In genomic region chr12:30823764-30824163, GRCh38 we compare ENCODE assay signal across 18 cellular contexts.
DNase-seq lines count a peak whose midpoint lies in the region; ATAC-seq and TF ChIP-seq lines count a peak whose summit lies in the region.
"Had no signal": no experiment of that assay in that cellular context is flagged by ENCODE, and none has a peak within 500 bp of the region (broad histone marks: within the 10 kb centered on the region; RNA-seq: fewer than 3 reads in every experiment).

No MANE protein-coding gene starts in this region.

- TF ChIP-seq EP300 in SK-N-SH (IDR thresholded peaks at IDR 0.05; ENCODE audit: borderline replicate concordance in 1 of 2, low read depth in 1 of 2, low read length in 1 of 2), result no peak

- H3K14ac ChIP-seq in H9 (ENCODE audit: insufficient read depth, low read length), result no peak overlapping the region

- H2BK120ac ChIP-seq in H9 (ENCODE audit: low read depth, low read length, poor library complexity, severe bottlenecking), result no peak overlapping the region

- peaks cover 18% of the 10 kb centered on the region for H3K4me1 ChIP-seq in CD4-positive, alpha-beta memory T cell (ENCODE audit: insufficient read depth, low read length)
- H3K4me1 ChIP-seq in H9 (ENCODE audit: insufficient read depth, low read length) (no peaks in the 10 kb centered on the region), SK-N-SH (ENCODE audit: control insufficient read depth in 1 of 2, insufficient read depth in 2 of 2, low read depth in 1 of 2, low read length in 1 of 2) (no peaks in the 10 kb centered on the region)
- H3K4me1 ChIP-seq: prostate gland had no signal

- H3T11ph ChIP-seq in H9 (ENCODE audit: low read length), result no peak overlapping the region

- H3K9me3 ChIP-seq in CD4-positive, alpha-beta memory T cell (ENCODE audit: control insufficient read depth in 1 of 2, low read length in 2 of 2), result no peaks in the 10 kb centered on the region
- H3K9me3 ChIP-seq in H9 (ENCODE audit: control insufficient read depth, low read depth, low read length) (no peaks in the 10 kb centered on the region), SK-N-SH (no peaks in the 10 kb centered on the region)
- H3K9me3 ChIP-seq: prostate gland, vagina had no signal

- intact Hi-C loops in CD4-positive, alpha-beta memory T cell (cut with micrococcal nuclease), result no loop called here

- H3K9me3 Mint-ChIP-seq in CD4-positive, alpha-beta memory T cell, result no peaks in the 10 kb centered on the region
- H3K9me3 Mint-ChIP-seq in H9 (no peaks in the 10 kb centered on the region), endothelial cell (ENCODE audit: unreplicated experiment) (no peaks in the 10 kb centered on the region), nephron (no peaks in the 10 kb centered on the region)
- no peaks in the 10 kb centered on the region for H3K9me3 Mint-ChIP-seq in activated CD8-positive, alpha-beta T cell treated with anti-CD3 and anti-CD28 coated beads, Interleukin-2, amount 10 ng/mL, durations not matched to agents 7 days and 5 days (ENCODE audit: insufficient read depth)

- peaks cover 0 to 2% of the 10 kb centered on the region in 2 donors for H3K36me3 Mint-ChIP-seq in CD4-positive, alpha-beta memory T cell
- H3K36me3 Mint-ChIP-seq in H9 (ENCODE audit: insufficient read depth in 1 of 3, low read depth in 3 of 3), result no peaks in the 10 kb centered on the region; a peak in 1 of 7 replicates
- peaks cover 3% of the 10 kb centered on the region for H3K36me3 Mint-ChIP-seq in endothelial cell (ENCODE audit: low read depth, unreplicated experiment)
- peaks cover 2% of the 10 kb centered on the region for H3K36me3 Mint-ChIP-seq in nephron (ENCODE audit: low read depth)
- H3K36me3 Mint-ChIP-seq in activated CD8-positive, alpha-beta T cell treated with anti-CD3 and anti-CD28 coated beads, Interleukin-2, amount 10 ng/mL, durations not matched to agents 7 days and 5 days (ENCODE audit: low read depth), result no peaks in the 10 kb centered on the region
- H3K36me3 Mint-ChIP-seq: activated CD8-positive, alpha-beta memory T cell treated with anti-CD3 and anti-CD28 coated beads, Interleukin-2, amount 10 ng/mL, durations not matched to agents 7 days and 5 days had no signal

- no peaks in the 10 kb centered on the region for H3K36me3 ChIP-seq in CD4-positive, alpha-beta memory T cell (ENCODE audit: insufficient read depth, low read length)
- no peaks in the 10 kb centered on the region for H3K36me3 ChIP-seq in SK-N-SH (replicated peaks in 1 of 2; ENCODE audit: control insufficient read depth in 1 of 2, insufficient read depth in 2 of 2, low read length in 1 of 2)
- H3K36me3 ChIP-seq: prostate gland, vagina had no signal

- no peak overlapping the region for H3K4me2 ChIP-seq in H9 (ENCODE audit: insufficient read depth, insufficient read length, low read length)
- no peak overlapping the region for H3K4me2 ChIP-seq in SK-N-SH

- TF ChIP-seq RAD21 in SK-N-SH (IDR thresholded peaks at IDR 0.05; ENCODE audit: low read length), result no peak

- H4K8ac ChIP-seq in H9 (replicated peaks; ENCODE audit: insufficient read length, low read depth, low read length), result no peak overlapping the region

- no peak overlapping the region for H3K18ac ChIP-seq in H9 (ENCODE audit: insufficient read length, low read depth, low read length)

- no peak overlapping the region for H4K5ac ChIP-seq in H9 (ENCODE audit: insufficient read length, low read depth, low read length)

- H3K23ac ChIP-seq in H9 (ENCODE audit: insufficient read length, low read depth, low read length), result no peak overlapping the region

- no peak overlapping the region for H3K4me3 ChIP-seq in CD4-positive, alpha-beta memory T cell (ENCODE audit: low read length in 2 of 2)
- no peak overlapping the region for H3K4me3 ChIP-seq in SK-N-SH (ENCODE audit: low read depth in 2 of 2, low read length in 1 of 2)

- H3K4me1 Mint-ChIP-seq in CD4-positive, alpha-beta memory T cell, result peaks cover 9 to 26% (median 17%) of the 10 kb centered on the region in 4 donors
- H3K4me1 Mint-ChIP-seq in H9, result peaks cover 18 to 21% of the 10 kb centered on the region in 2 experiments
- H3K4me1 Mint-ChIP-seq in endothelial cell (ENCODE audit: unreplicated experiment), result peaks cover 28% of the 10 kb centered on the region
- peaks cover 33% of the 10 kb centered on the region for H3K4me1 Mint-ChIP-seq in nephron
- peaks cover 17% of the 10 kb centered on the region for H3K4me1 Mint-ChIP-seq in activated CD8-positive, alpha-beta T cell treated with anti-CD3 and anti-CD28 coated beads, Interleukin-2, amount 10 ng/mL, durations not matched to agents 7 days and 5 days (ENCODE audit: low read depth)

- H3K4me3 Mint-ChIP-seq in CD4-positive, alpha-beta memory T cell, result peak overlapping the region; percentile 28 to 96 (median 90)
- H3K4me3 Mint-ChIP-seq in H9 (peak overlapping the region in 1 of 2 experiments; percentile 77; a peak in 2 of 5 replicates), endothelial cell (ENCODE audit: unreplicated experiment) (peak overlapping the region; percentile 91), nephron (peak overlapping the region; percentile 91 to 97 (median 91))
- H3K4me3 Mint-ChIP-seq in activated CD8-positive, alpha-beta T cell treated with anti-CD3 and anti-CD28 coated beads, Interleukin-2, amount 10 ng/mL, durations not matched to agents 7 days and 5 days, result no peak overlapping the region

- peaks cover 11 to 45% of the 10 kb centered on the region in 2 donors for H3K27me3 Mint-ChIP-seq in CD4-positive, alpha-beta memory T cell
- H3K27me3 Mint-ChIP-seq in H9 (ENCODE audit: low read depth) (peaks cover 66% of the 10 kb centered on the region), endothelial cell (ENCODE audit: unreplicated experiment) (peaks cover 12% of the 10 kb centered on the region), nephron (ENCODE audit: low read depth) (peaks cover 8% of the 10 kb centered on the region)
- H3K27me3 Mint-ChIP-seq in activated CD8-positive, alpha-beta T cell treated with anti-CD3 and anti-CD28 coated beads, Interleukin-2, amount 10 ng/mL, durations not matched to agents 7 days and 5 days (ENCODE audit: low read depth), result peaks cover 45% of the 10 kb centered on the region

- no peak overlapping the region for H3K56ac ChIP-seq in H9 (ENCODE audit: insufficient read length, low read depth, low read length)

- no peak for ATAC-seq in activated CD8-positive, alpha-beta T cell treated with anti-CD3 and anti-CD28 coated beads, Interleukin-2, amount 10 ng/mL, durations not matched to agents 7 days and 5 days

- H3K23me2 ChIP-seq in H9 (ENCODE audit: insufficient read length, low read depth, low read length, poor library complexity, severe bottlenecking), result peaks cover 13% of the 10 kb centered on the region

- peak overlapping the region in 1 of 7 donors; percentile 21 for H3K27ac Mint-ChIP-seq in CD4-positive, alpha-beta memory T cell
- H3K27ac Mint-ChIP-seq in H9 (no peak overlapping the region), endothelial cell (ENCODE audit: unreplicated experiment) (no peak overlapping the region), nephron (peak overlapping the region; percentile 96 to 99 (median 97))
- no peak overlapping the region for H3K27ac Mint-ChIP-seq in activated CD8-positive, alpha-beta T cell treated with anti-CD3 and anti-CD28 coated beads, Interleukin-2, amount 10 ng/mL, durations not matched to agents 7 days and 5 days
- H3K27ac Mint-ChIP-seq: activated CD8-positive, alpha-beta memory T cell treated with anti-CD3 and anti-CD28 coated beads, Interleukin-2, amount 10 ng/mL, durations not matched to agents 7 days and 5 days had no signal

- no peak overlapping the region for H2BK15ac ChIP-seq in H9 (ENCODE audit: low read depth, low read length)

- TF ChIP-seq CTCF in H9 (conservative IDR thresholded peaks at IDR 0.05), result 0 out of 3 replicates have a peak, but pooled peaks have one; percentile 11
- TF ChIP-seq CTCF in endothelial cell (IDR thresholded peaks at IDR 0.05; ENCODE audit: unreplicated experiment), result no peak
- TF ChIP-seq CTCF in nephron (IDR thresholded peaks at IDR 0.05; ENCODE audit: unreplicated experiment in 3 of 3), result no peak
- no peak for TF ChIP-seq CTCF in SK-N-SH (IDR thresholded peaks at IDR 0.05)

- no peak overlapping the region for H2BK20ac ChIP-seq in H9 (ENCODE audit: low read depth, low read length, poor library complexity, severe bottlenecking)

- POLR2A ChIA-PET in CD4-positive, alpha-beta memory T cell (lab: Charles Lee; ENCODE audit: partially characterized antibody), result no interaction called here
- POLR2A ChIA-PET in activated CD8-positive, alpha-beta T cell treated with anti-CD3 and anti-CD28 coated beads, Interleukin-2, amount 10 ng/mL, durations not matched to agents 7 days and 5 days (lab: Charles Lee), result interaction anchor here (1.6 kb wide), 1 partner anchor 9 kb away, joined by 4 read pairs; no protein-coding TSS in a partner anchor
- POLR2A ChIA-PET in SK-N-SH (lab: Yijun Ruan, JAX), result no interaction called here

- no CpG with 5 or more reads among the region's 13 CpGs for WGBS in H9 (ENCODE audit: extremely low coverage, insufficient read length, low lambda C conversion rate)
- 72% methylated on average over 13 of the region's 13 CpGs for WGBS in SK-N-SH (ENCODE audit: low lambda C conversion rate)

- H3K27ac ChIP-seq in CD4-positive, alpha-beta memory T cell (ENCODE audit: low read depth, low read length), result no peak overlapping the region
- H3K27ac ChIP-seq in H9 (ENCODE audit: insufficient read length, low read depth, low read length) (no peak overlapping the region), SK-N-SH (ENCODE audit: low read depth in 2 of 2, low read length in 1 of 2) (no peak overlapping the region)

- no peak overlapping the region for H2AK5ac ChIP-seq in H9 (ENCODE audit: insufficient read length, low read length)

- no peaks in the 10 kb centered on the region for H3K79me1 ChIP-seq in H9 (ENCODE audit: insufficient read depth, low read depth, low read length, poor library complexity, severe bottlenecking)

- no peak overlapping the region for H2BK12ac ChIP-seq in H9 (ENCODE audit: insufficient read length, low read depth, low read length)

- H2AFZ ChIP-seq in H9 (ENCODE audit: low read length), result no peak overlapping the region
- H2AFZ ChIP-seq in SK-N-SH (ENCODE audit: low read depth), result no peak overlapping the region

- no peak for DNase-seq in CD4-positive, alpha-beta memory T cell
- DNase-seq in H9 (peak; percentile 50), endothelial cell (ENCODE audit: low spot score) (no peak), SK-N-SH (no peak), NCI-H2107 treated with DMSO at 0.1 percent for 48 hours (lab: John Stamatoyannopoulos, UW; ENCODE audit: unreplicated experiment) (no peak)
- DNase-seq in activated CD8-positive, alpha-beta T cell treated with anti-CD3 and anti-CD28 coated beads, Interleukin-2, amount 10 ng/mL, durations not matched to agents 7 days and 5 days, result no peak
- DNase-seq: activated CD4-positive, CD25-positive, alpha-beta regulatory T cell treated with anti-CD3 and anti-CD28 coated beads, Interleukin-2, amount 50 U/mL, for 72 hours; AML-193; DMS 273 treated with DMSO at 0.1 percent for 48 hours; foreskin fibroblast; NCI-H1417; NCI-H2171 treated with DMSO at 0.1 percent for 48 hours; NCI-H774; SHP77 treated with DMSO at 0.1 percent for 48 hours had no signal

- H3K79me2 ChIP-seq in H9 (ENCODE audit: insufficient read depth, low read length) (no peaks in the 10 kb centered on the region), SK-N-SH (ENCODE audit: insufficient read depth) (no peaks in the 10 kb centered on the region)

- no peaks in the 10 kb centered on the region for H3K9me2 ChIP-seq in SK-N-SH

- H4K20me1 ChIP-seq in H9 (ENCODE audit: control insufficient read depth, insufficient read depth, insufficient read length) (no peaks in the 10 kb centered on the region), SK-N-SH (ENCODE audit: insufficient read depth) (no peaks in the 10 kb centered on the region)

- no peak overlapping the region for H4K91ac ChIP-seq in H9 (ENCODE audit: insufficient read length, low read depth, low read length)

- no peaks in the 10 kb centered on the region for H3K27me3 ChIP-seq in CD4-positive, alpha-beta memory T cell (ENCODE audit: insufficient read depth, low read length)
- H3K27me3 ChIP-seq in H9 (ENCODE audit: insufficient read depth, low read length) (no peaks in the 10 kb centered on the region; the same call in 1 of the 2 replicates), SK-N-SH (ENCODE audit: insufficient read depth) (no peaks in the 10 kb centered on the region; the same call in 1 of the 2 replicates)
- H3K27me3 ChIP-seq: vagina had no signal

- no peak overlapping the region for H3K9ac ChIP-seq in H9 (ENCODE audit: extremely low read depth, insufficient read length, low read length)
- no peak overlapping the region for H3K9ac ChIP-seq in SK-N-SH

- H3F3A ChIP-seq in SK-N-SH (replicated peaks; ENCODE audit: insufficient read depth), result no peaks in the 10 kb centered on the region

- H3K4ac ChIP-seq in H9 (ENCODE audit: low read depth, low read length), result no peak overlapping the region

- H2BK5ac ChIP-seq in H9 (ENCODE audit: insufficient read length, low read length), result no peak overlapping the region

- CTCF ChIA-PET in CD4-positive, alpha-beta memory T cell (lab: Charles Lee; ENCODE audit: partially characterized antibody), result interaction anchor here (1.3 to 1.5 kb wide), 2 partner anchors 8 to 27 kb away, joined by 3 read pairs; no protein-coding TSS in a partner anchor
- CTCF ChIA-PET in activated CD8-positive, alpha-beta T cell treated with anti-CD3 and anti-CD28 coated beads, Interleukin-2, amount 10 ng/mL, durations not matched to agents 7 days and 5 days (lab: Charles Lee), result interaction anchor here (1.2 kb wide), 1 partner anchor 70 kb away, joined by 5 read pairs; no protein-coding TSS in a partner anchor
- CTCF ChIA-PET in SK-N-SH (lab: Yijun Ruan, JAX), result interaction anchor here (1.0 to 2.3 kb wide), 4 partner anchors 16 to 1303 kb away, joined by 3 to 7 read pairs (median 4); no protein-coding TSS in a partner anchor

Comparison
In these comparisons a context has a peak if more than half of its experiments do, and no peak if none do; other contexts are left out.
1. H3K27ac Mint-ChIP-seq: peak in nephron (3 of 3); none in H9 (0 of 3), endothelial cell (single experiment) and activated CD8-positive, alpha-beta T cell treated with anti-CD3 and anti-CD28 coated beads, Interleukin-2, amount 10 ng/mL, durations not matched to agents 7 days and 5 days (single experiment).